ENCODE assay signal across 20 cellular contexts in genomic region chr2:862356-862687, GRCh38.
"Had no signal": no experiment of that assay in that cellular context is flagged by ENCODE, and none has a peak within 500 bp of the region (broad histone marks: within the 10 kb centered on the region; RNA-seq: fewer than 3 reads in every experiment).

No MANE protein-coding gene starts in this region.

- FAIRE-seq: K562, RCC 7860 had no signal

- H3K9me3 ChIP-seq: breast epithelium had no signal

- H3K4me1 Mint-ChIP-seq: activated naive CD4-positive, alpha-beta T cell treated with anti-CD3 and anti-CD28 coated beads, Interleukin-2, amount 50 U/mL, for 24 hours had no signal

- H3K27ac ChIP-seq: breast epithelium had no signal

- H3K36me3 ChIP-seq: breast epithelium had no signal

- H3K36me3 Mint-ChIP-seq: activated naive CD4-positive, alpha-beta T cell treated with anti-CD3 and anti-CD28 coated beads, Interleukin-2, amount 50 U/mL, for 24 hours; WTC11 had no signal

- H3K4me3 Mint-ChIP-seq: activated CD8-positive, alpha-beta T cell treated with anti-CD3 and anti-CD28 coated beads, Interleukin-2, amount 10 ng/mL, durations not matched to agents 7 days and 5 days; activated naive CD4-positive, alpha-beta T cell treated with anti-CD3 and anti-CD28 coated beads, Interleukin-2, amount 50 U/mL, for 24 hours; activated T-cell treated with anti-CD3 and anti-CD28 coated beads, Interleukin-2, amount 50 U/mL, for 4 hours; activated T-helper 17 cell treated with anti-CD3 and anti-CD28 coated beads, Interleukin-2, amount 50 U/mL, for 72 hours; T-helper 1 cell treated with Interleukin-12 subunit alpha and Interleukin-12 subunit beta and Interleukin-4 antibody, amounts not matched to agents 30 μg/mL and 1 μg/mL, for 36 hours; WTC11 had no signal

- ATAC-seq: activated CD8-positive, alpha-beta T cell treated with anti-CD3 and anti-CD28 coated beads, Interleukin-2, amount 10 ng/mL, durations not matched to agents 7 days and 5 days; activated T-cell treated with anti-CD3 and anti-CD28 coated beads, Interleukin-2, amount 50 U/mL, for 4 hours; activated T-helper 17 cell treated with anti-CD3 and anti-CD28 coated beads, Interleukin-2, amount 50 U/mL, for 72 hours; K562; WTC11 had no signal

- H3K4me1 ChIP-seq: breast epithelium had no signal

- H3K27me3 ChIP-seq: breast epithelium had no signal

- H3K27ac Mint-ChIP-seq: activated CD8-positive, alpha-beta T cell treated with anti-CD3 and anti-CD28 coated beads, Interleukin-2, amount 10 ng/mL, durations not matched to agents 7 days and 5 days; activated naive CD4-positive, alpha-beta T cell treated with anti-CD3 and anti-CD28 coated beads, Interleukin-2, amount 50 U/mL, for 24 hours; activated T-helper 17 cell treated with anti-CD3 and anti-CD28 coated beads, Interleukin-2, amount 50 U/mL, for 72 hours; T-helper 1 cell treated with Interleukin-12 subunit alpha and Interleukin-12 subunit beta and Interleukin-4 antibody, amounts not matched to agents 30 μg/mL and 1 μg/mL, for 36 hours; WTC11 had no signal

- H3K4me3 ChIP-seq: breast epithelium, K562 had no signal

- H3K9me3 Mint-ChIP-seq: activated naive CD4-positive, alpha-beta T cell treated with anti-CD3 and anti-CD28 coated beads, Interleukin-2, amount 50 U/mL, for 24 hours; activated T-cell treated with anti-CD3 and anti-CD28 coated beads, Interleukin-2, amount 50 U/mL, for 4 hours; activated T-helper 17 cell treated with anti-CD3 and anti-CD28 coated beads, Interleukin-2, amount 50 U/mL, for 72 hours; T-helper 1 cell treated with Interleukin-12 subunit alpha and Interleukin-12 subunit beta and Interleukin-4 antibody, amounts not matched to agents 30 μg/mL and 1 μg/mL, for 36 hours; WTC11 had no signal

- DNase-seq: activated CD4-positive, alpha-beta T cell treated with anti-CD3 and anti-CD28 coated beads for 48 hours; activated CD4-positive, alpha-beta T cell treated with anti-CD3 and anti-CD28 coated beads, Interleukin-2, amount 50 U/mL, for 4 hours; activated CD4-positive, CD25-positive, alpha-beta regulatory T cell treated with anti-CD3 and anti-CD28 coated beads, Interleukin-2, amount 50 U/mL, for 72 hours; activated CD8-positive, alpha-beta T cell treated with anti-CD3 and anti-CD28 coated beads, Interleukin-2, amount 10 ng/mL, durations not matched to agents 7 days and 5 days; activated T-cell treated with anti-CD3 and anti-CD28 coated beads, Interleukin-2, amount 50 U/mL, for 4 hours; aorta; caudate nucleus; Kasumi-1; NCI-H1105 treated with DMSO at 0.1 percent for 48 hours; NCI-H1436 treated with DMSO at 0.1 percent for 48 hours; NCI-H2081 treated with DMSO at 0.1 percent for 48 hours; NCI-H446; SHP77 had no signal

- H3K27me3 Mint-ChIP-seq: activated naive CD4-positive, alpha-beta T cell treated with anti-CD3 and anti-CD28 coated beads, Interleukin-2, amount 50 U/mL, for 24 hours; activated T-helper 17 cell treated with anti-CD3 and anti-CD28 coated beads, Interleukin-2, amount 50 U/mL, for 72 hours had no signal
